ENCODE assay signal across 20 cellular contexts in genomic region chr15:93454788-93455187, GRCh38.
A peak's percentile ranks its signal among the peaks of the same experiment; 100 is the strongest.
DNase-seq lines count a peak whose midpoint lies in the region; ATAC-seq and TF ChIP-seq lines count a peak whose summit lies in the region.
"Had no signal": no experiment of that assay in that cellular context is flagged by ENCODE, and none has a peak within 500 bp of the region (broad histone marks: within the 10 kb centered on the region; RNA-seq: fewer than 3 reads in every experiment).

No MANE protein-coding gene starts in this region.

- H3K27me3 ChIP-seq in BE2C (no peaks in the 10 kb centered on the region), SJCRH30 (no peaks in the 10 kb centered on the region)
- H3K27me3 ChIP-seq: BLaER1 had no signal

- DNase-seq in BE2C (peak; percentile 94), glutamatergic neuron (peak; percentile 34), nephron progenitor cell (no peak), SJCRH30 (no peak), H4 (ENCODE audit: low spot score) (no peak)
- DNase-seq: AML-193; CD4-positive, alpha-beta memory T cell; DMS153; DMS79; GDM1; H7; HFFc6 had no signal

- H3K36me3 Mint-ChIP-seq in glutamatergic neuron (ENCODE audit: unreplicated experiment) = no peaks in the 10 kb centered on the region
- no peaks in the 10 kb centered on the region for H3K36me3 Mint-ChIP-seq in nephron progenitor cell (ENCODE audit: low read depth)
- H3K36me3 Mint-ChIP-seq: CD14-positive monocyte; CD4-positive, alpha-beta memory T cell had no signal

- no peaks in the 10 kb centered on the region for H3K9me3 ChIP-seq in BE2C
- H3K9me3 ChIP-seq in SJCRH30 (replicated peaks) = 0 out of 2 replicates have a peak, but pooled peaks cover 2% of the 10 kb centered on the region
- H3K9me3 ChIP-seq: A549, BLaER1 had no signal

- H3K9me3 Mint-ChIP-seq in glutamatergic neuron (ENCODE audit: unreplicated experiment) (peaks cover 2% of the 10 kb centered on the region), nephron progenitor cell (no peaks in the 10 kb centered on the region)

- H3K4me1 ChIP-seq in BE2C (peaks cover 19% of the 10 kb centered on the region), SJCRH30 (peaks cover 45% of the 10 kb centered on the region)
- H3K4me1 ChIP-seq: A549 had no signal

- H3K27me3 Mint-ChIP-seq in glutamatergic neuron (ENCODE audit: unreplicated experiment) (peaks cover 5% of the 10 kb centered on the region), nephron progenitor cell (ENCODE audit: low read depth, poor library complexity) (peaks cover 6% of the 10 kb centered on the region)

- H3K27ac Mint-ChIP-seq in glutamatergic neuron (ENCODE audit: unreplicated experiment) (peak overlapping the region; percentile 48), nephron progenitor cell (peak overlapping the region; percentile 86)
- H3K27ac Mint-ChIP-seq: CD4-positive, alpha-beta memory T cell; HFFc6 had no signal

- H3K36me3 ChIP-seq in BE2C (no peaks in the 10 kb centered on the region), SJCRH30 (no peaks in the 10 kb centered on the region)
- H3K36me3 ChIP-seq: BLaER1 had no signal

- no peak overlapping the region for H3K27ac ChIP-seq in SJCRH30
- H3K27ac ChIP-seq: 22Rv1, A549, BLaER1 had no signal

- no peak overlapping the region for H3K4me3 ChIP-seq in BE2C (ENCODE audit: low read depth, low read length)
- H3K4me3 ChIP-seq in SJCRH30 = no peak overlapping the region
- H3K4me3 ChIP-seq: A549, BLaER1 had no signal

- H3K4me3 Mint-ChIP-seq in glutamatergic neuron (ENCODE audit: unreplicated experiment) = no peak overlapping the region
- no peak overlapping the region for H3K4me3 Mint-ChIP-seq in nephron progenitor cell
- H3K4me3 Mint-ChIP-seq: CD4-positive, alpha-beta memory T cell; HFFc6 had no signal

- ATAC-seq in SK-N-SH treated with all-trans-retinoic acid at 6 μM for 48 hours = peak; percentile 56; the same call in 1 of the 3 replicates
- no peak for ATAC-seq in HG03439 (IDR thresholded peaks at IDR 0.05; ENCODE audit: unreplicated experiment)
- no peak for ATAC-seq in GM18870 (IDR thresholded peaks at IDR 0.05; ENCODE audit: unreplicated experiment)
- ATAC-seq: A549, HCT116 had no signal

- H3K4me1 Mint-ChIP-seq in glutamatergic neuron (ENCODE audit: low read depth, unreplicated experiment) (peaks cover 26% of the 10 kb centered on the region), nephron progenitor cell (peaks cover 15% of the 10 kb centered on the region)
- H3K4me1 Mint-ChIP-seq: CD4-positive, alpha-beta memory T cell had no signal

- no peak for TF ChIP-seq CTCF in BE2C (IDR thresholded peaks at IDR 0.05; ENCODE audit: low read depth, low read length)
- TF ChIP-seq CTCF in glutamatergic neuron (IDR thresholded peaks at IDR 0.05; ENCODE audit: partially characterized antibody, unreplicated experiment) = no peak
- no peak for TF ChIP-seq CTCF in nephron progenitor cell (IDR thresholded peaks at IDR 0.05)

TF ChIP-seq in SK-N-SH treated with all-trans-retinoic acid at 6 μM for 48 hours, 23 proteins besides CTCF, POLR2A, EP300 and RAD21:
- TF ChIP-seq TOX (CRISPR knock-in tag; IDR thresholded peaks at IDR 0.05; ENCODE audit: borderline replicate concordance) (no peak), BACH2 (CRISPR knock-in tag; IDR thresholded peaks at IDR 0.05; ENCODE audit: borderline replicate concordance) (no peak), TCF4 (CRISPR knock-in tag; IDR thresholded peaks at IDR 0.05; ENCODE audit: borderline replicate concordance) (peak; percentile 33; the same call in 1 of the 2 replicates), PPARA (CRISPR knock-in tag; IDR thresholded peaks at IDR 0.05; ENCODE audit: borderline replicate concordance) (no peak), PATZ1 (CRISPR knock-in tag; IDR thresholded peaks at IDR 0.05; ENCODE audit: borderline replicate concordance) (no peak), ZFP3 (CRISPR knock-in tag; IDR thresholded peaks at IDR 0.05) (no peak), ISL1 (CRISPR knock-in tag; IDR thresholded peaks at IDR 0.05) (no peak), ESRRG (CRISPR knock-in tag; IDR thresholded peaks at IDR 0.05) (no peak)
TF ChIP-seq in SK-N-SH treated with all-trans-retinoic acid at 6 μM for 48 hours: peak in this region for 1.

Comparison
In these comparisons a context has a peak if more than half of its experiments do, and no peak if none do; other contexts are left out.
1. DNase-seq: peak in BE2C (single experiment) and glutamatergic neuron (single experiment); none in nephron progenitor cell (single experiment), SJCRH30 (0 of 2) and H4 (single experiment).